In genomic region chr3:190064112-190064511, GRCh38 we compare ENCODE assay signal across 10 cellular contexts. TPM values are rescaled to one million over a fixed set of nuclear protein-coding genes. Genes with fewer than 3 reads are reported as not detected.
A peak's percentile ranks its signal among the peaks of the same experiment; 100 is the strongest.
DNase-seq lines count a peak whose midpoint lies in the region; ATAC-seq and TF ChIP-seq lines count a peak whose summit lies in the region.
"Had no signal": no experiment of that assay in that cellular context is flagged by ENCODE, and none has a peak within 500 bp of the region (broad histone marks: within the 10 kb centered on the region; RNA-seq: fewer than 3 reads in every experiment).

No MANE protein-coding gene starts in this region.

- in situ Hi-C loops in astrocyte of the cerebellum (cut with HindIII; ENCODE audit: low sequenced_read_pairs), result no loop called here

- intact Hi-C loops in upper lobe of right lung (cut with DNase I), result no loop called here

- H3K27ac ChIP-seq in upper lobe of right lung, result no peak overlapping the region

- ATAC-seq in upper lobe of right lung, result peak; percentile 84
- ATAC-seq in activated naive CD8-positive, alpha-beta T cell treated with anti-CD3 and anti-CD28 coated beads, Interleukin-2, amount 50 U/mL, for 24 hours, result no peak

- H3K4me3 ChIP-seq in astrocyte of the cerebellum (ENCODE audit: low read depth, low read length) (no peak overlapping the region), upper lobe of right lung (no peak overlapping the region)

- H3K9me3 ChIP-seq in upper lobe of right lung, result no peaks in the 10 kb centered on the region

- no peaks in the 10 kb centered on the region for H3K9me3 Mint-ChIP-seq in activated naive CD8-positive, alpha-beta T cell treated with anti-CD3 and anti-CD28 coated beads, Interleukin-2, amount 50 U/mL, for 24 hours

- peaks cover 1% of the 10 kb centered on the region for H3K27me3 Mint-ChIP-seq in activated naive CD8-positive, alpha-beta T cell treated with anti-CD3 and anti-CD28 coated beads, Interleukin-2, amount 50 U/mL, for 24 hours

- H3K4me1 ChIP-seq in upper lobe of right lung, result no peaks in the 10 kb centered on the region

- DNase-seq in HK-2 (ENCODE audit: unreplicated experiment) (peak; percentile 54), astrocyte of the cerebellum (ENCODE audit: low read depth) (peak; percentile 78), iris pigment epithelial cell (ENCODE audit: low read depth) (peak; percentile 97), upper lobe of right lung (no peak), KG1 (lab: John Stamatoyannopoulos, UW) (no peak), epidermal melanocyte (ENCODE audit: insufficient read length, low spot score) (no peak)
- DNase-seq in activated naive CD8-positive, alpha-beta T cell treated with anti-CD3 and anti-CD28 coated beads, Interleukin-2, amount 50 U/mL, for 24 hours, result no peak
- DNase-seq: NCI-H510A, occipital lobe had no signal

- no peaks in the 10 kb centered on the region for H3K36me3 ChIP-seq in upper lobe of right lung

- H3K4me3 Mint-ChIP-seq in activated naive CD8-positive, alpha-beta T cell treated with anti-CD3 and anti-CD28 coated beads, Interleukin-2, amount 50 U/mL, for 24 hours, result no peak overlapping the region

- TF ChIP-seq CTCF in astrocyte of the cerebellum (IDR thresholded peaks at IDR 0.05; ENCODE audit: low read depth, low read length, missing control alignments), result no peak
- TF ChIP-seq CTCF in upper lobe of right lung (IDR thresholded peaks at IDR 0.05), result no peak

- no peak overlapping the region for H3K27ac Mint-ChIP-seq in activated naive CD8-positive, alpha-beta T cell treated with anti-CD3 and anti-CD28 coated beads, Interleukin-2, amount 50 U/mL, for 24 hours

- no peaks in the 10 kb centered on the region for H3K36me3 Mint-ChIP-seq in activated naive CD8-positive, alpha-beta T cell treated with anti-CD3 and anti-CD28 coated beads, Interleukin-2, amount 50 U/mL, for 24 hours (ENCODE audit: low read depth)

- no peaks in the 10 kb centered on the region for H3K27me3 ChIP-seq in upper lobe of right lung

- peaks cover 1% of the 10 kb centered on the region for H3K4me1 Mint-ChIP-seq in activated naive CD8-positive, alpha-beta T cell treated with anti-CD3 and anti-CD28 coated beads, Interleukin-2, amount 50 U/mL, for 24 hours

RNA-seq across cellular contexts. Expression of gene P3H2, which starts 56.6 kb away (rescaled TPM):
- 79.0 TPM for total RNA-seq in upper lobe of right lung
- total RNA-seq: T-helper 1 cell treated with Interleukin-12 subunit alpha and Interleukin-12 subunit beta and Interleukin-4 antibody, amounts not matched to agents 30 ng/mL and 1 ng/mL, for 36 hours had no signal

Comparison
In these comparisons a context has a peak if more than half of its experiments do, and no peak if none do; other contexts are left out.
1. DNase-seq: peak in HK-2 (single experiment), astrocyte of the cerebellum (single experiment) and iris pigment epithelial cell (single experiment); none in upper lobe of right lung (single experiment), activated naive CD8-positive, alpha-beta T cell treated with anti-CD3 and anti-CD28 coated beads, Interleukin-2, amount 50 U/mL, for 24 hours (single experiment), KG1 (single experiment) and epidermal melanocyte (single experiment).